In genomic region chr1:66380452-66381212, GRCh38 we compare ENCODE assay signal across 8 cellular contexts.
DNase-seq lines count a peak whose midpoint lies in the region; ATAC-seq, FAIRE-seq and TF ChIP-seq lines count a peak whose summit lies in the region.

No MANE protein-coding gene starts in this region.

- H3K4me1 ChIP-seq in small intestine (ENCODE audit: control insufficient read depth in 2 of 2, insufficient read depth in 1 of 2, low read depth in 1 of 2, low read length in 1 of 2) = peaks cover 0 to 2% of the 10 kb centered on the region in 2 donors
- no peaks in the 10 kb centered on the region for H3K4me1 ChIP-seq in ovary (ENCODE audit: insufficient read depth)

- H3K36me3 ChIP-seq in small intestine (ENCODE audit: control insufficient read depth in 2 of 2, insufficient read depth in 2 of 2, low read length in 2 of 2) = no peaks in the 10 kb centered on the region
- no peaks in the 10 kb centered on the region for H3K36me3 ChIP-seq in ovary

- no peak for TF ChIP-seq EP300 in ovary (IDR thresholded peaks at IDR 0.05)

- FAIRE-seq in small intestine (lab: Jason Lieb, UNC) = no peak

- no peak for TF ChIP-seq CTCF in ovary (IDR thresholded peaks at IDR 0.05)

- DNase-seq in small intestine (no peak), anterior cingulate cortex (lab: John Stamatoyannopoulos, UW) (no peak), SW480 (ENCODE audit: low spot score) (no peak), ovary (no peak)

- no peak overlapping the region for H3K4me3 ChIP-seq in small intestine (ENCODE audit: low read depth in 1 of 2, low read length in 2 of 2)
- H3K4me3 ChIP-seq in ovary = no peak overlapping the region

- H3K27me3 ChIP-seq in small intestine (ENCODE audit: control insufficient read depth in 2 of 2, insufficient read depth in 2 of 2, low read length in 2 of 2) (no peaks in the 10 kb centered on the region), ovary (no peaks in the 10 kb centered on the region)

- H3K9me3 ChIP-seq in small intestine (ENCODE audit: control insufficient read depth, low read depth) (no peaks in the 10 kb centered on the region), ovary (no peaks in the 10 kb centered on the region)

- ATAC-seq in GM18508 (IDR thresholded peaks at IDR 0.05; ENCODE audit: insufficient read depth, unreplicated experiment) = peak; percentile 89
- ATAC-seq in GM21515 (IDR thresholded peaks at IDR 0.05; ENCODE audit: unreplicated experiment) = peak; percentile 97
- peak; percentile 93 for ATAC-seq in HG03575 (IDR thresholded peaks at IDR 0.05; ENCODE audit: extremely low read depth, insufficient number of reproducible peaks, low FRiP score, unreplicated experiment)
- ATAC-seq in esophagus mucosa = peak; percentile 67

- WGBS in small intestine, 3 donors = 52 to 54% (median 52%) methylated on average over 3 of the region's 3 CpGs
- 62 to 69% (median 65%) methylated on average over 3 of the region's 3 CpGs for WGBS in ovary, 3 donors

- intact Hi-C loops in ovary (cut with DNase I) = no loop called here

- H3K27ac ChIP-seq in small intestine (ENCODE audit: low read depth in 1 of 2, low read length in 1 of 2) (peak overlapping the region in 1 of 2 donors; percentile 60), ovary (no peak overlapping the region)

- no peak for TF ChIP-seq POLR2A in ovary (IDR thresholded peaks at IDR 0.05)
